19 cellular contexts compared by ENCODE assay signal in the genomic region with DNA sequence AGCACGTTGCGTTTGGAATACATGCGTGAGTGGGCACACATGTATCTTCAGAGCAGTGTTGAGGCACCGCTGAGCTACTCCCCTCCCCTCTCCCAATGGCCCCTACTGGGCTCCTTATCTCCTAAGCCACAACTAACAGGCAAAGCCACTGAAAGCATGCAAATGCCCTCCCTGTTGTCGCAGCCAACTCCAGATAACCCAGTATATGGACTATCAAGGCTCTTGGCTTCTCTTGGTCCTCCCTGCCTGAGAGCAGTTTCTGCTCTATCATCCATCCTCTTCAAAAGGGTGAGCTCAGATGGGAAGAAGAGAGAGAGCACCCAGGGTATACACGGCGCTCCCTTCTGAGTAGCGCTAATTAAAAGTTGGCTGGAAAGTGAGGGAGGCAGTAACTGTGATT. TPM values are rescaled to one million over a fixed set of nuclear protein-coding genes. Genes with fewer than 3 reads are reported as not detected.
DNase-seq lines count a peak whose midpoint lies in the region; ATAC-seq, FAIRE-seq and TF ChIP-seq lines count a peak whose summit lies in the region.
"Had no signal": no experiment of that assay in that cellular context is flagged by ENCODE, and none has a peak within 500 bp of the region (broad histone marks: within the 10 kb centered on the region; RNA-seq: fewer than 3 reads in every experiment).

No MANE protein-coding gene starts in this region.

- dilution Hi-C loops in mammary epithelial cell (cut with HindIII; ENCODE audit: low sequenced_read_pairs) = no loop called here

- CTCF ChIA-PET in K562 (lab: Yijun Ruan, JAX; ENCODE audit: low intra/inter-chr PET ratio) (no interaction called here), mammary epithelial cell (lab: Charles Lee; ENCODE audit: low non-redundant PET) (no interaction called here)

- FAIRE-seq in K562 (lab: Jason Lieb, UNC) = peak; percentile 84
- FAIRE-seq: GM12878, GM18507, H54 had no signal

- H3K27me3 ChIP-seq in BLaER1 (no peaks in the 10 kb centered on the region), K562 (ENCODE audit: control insufficient read depth in 2 of 2, insufficient read depth in 2 of 2, low read length in 2 of 2) (peaks cover 56 to 87% of the 10 kb centered on the region in 2 experiments), osteoblast (ENCODE audit: insufficient read depth, low read length) (no peaks in the 10 kb centered on the region), mammary epithelial cell (ENCODE audit: insufficient read depth, low read length) (no peaks in the 10 kb centered on the region)

- TF ChIP-seq RAD21 in K562 (CRISPR knock-in tag; conservative IDR thresholded peaks at IDR 0.05 in 1 of 2, IDR thresholded peaks at IDR 0.05 in 1 of 2) = no peak

- H2AFZ ChIP-seq in K562 (ENCODE audit: low read depth, low read length) (no peak overlapping the region), osteoblast (ENCODE audit: low read length) (no peak overlapping the region), mammary epithelial cell (ENCODE audit: low read depth, low read length) (no peak overlapping the region)
- H2AFZ ChIP-seq: GM23248 had no signal

- H3K4me1 ChIP-seq in BLaER1 = peaks cover 43% of the 10 kb centered on the region
- H3K4me1 ChIP-seq in K562 (replicated peaks in 1 of 2; ENCODE audit: control insufficient read depth in 2 of 2, insufficient read depth in 2 of 2, low read length in 2 of 2) = peaks cover 4 to 13% of the 10 kb centered on the region in 2 experiments; a peak in 3 of 5 replicates
- no peaks in the 10 kb centered on the region for H3K4me1 ChIP-seq in osteoblast (ENCODE audit: insufficient read depth, low read length)
- H3K4me1 ChIP-seq in mammary epithelial cell (ENCODE audit: insufficient read depth, low read length) = peaks cover 4% of the 10 kb centered on the region

- H3K4me2 ChIP-seq in BLaER1 = peak overlapping the region; percentile 30
- peak overlapping the region; percentile 51; the same call in 1 of the 2 replicates for H3K4me2 ChIP-seq in K562 (ENCODE audit: insufficient read depth, low read length)
- H3K4me2 ChIP-seq in osteoblast (ENCODE audit: insufficient read depth, low read length) = no peak overlapping the region
- no peak overlapping the region for H3K4me2 ChIP-seq in mammary epithelial cell (ENCODE audit: insufficient read depth, low read depth, low read length)

- H3K27ac ChIP-seq in BLaER1 (no peak overlapping the region), K562 (ENCODE audit: extremely low read depth, low read depth, low read length) (no peak overlapping the region), osteoblast (ENCODE audit: low read depth, low read length) (no peak overlapping the region), caudate nucleus (ENCODE audit: low read depth, low read length) (no peak overlapping the region), mammary epithelial cell (ENCODE audit: insufficient read depth, low read depth, low read length) (no peak overlapping the region)
- H3K27ac ChIP-seq: 22Rv1, GM23248 had no signal

- no peak overlapping the region for H3K9ac ChIP-seq in BLaER1
- H3K9ac ChIP-seq in K562 (ENCODE audit: insufficient read depth in 1 of 2, low read depth in 2 of 2, low read length in 2 of 2) = no peak overlapping the region
- H3K9ac ChIP-seq in mammary epithelial cell (ENCODE audit: insufficient read depth, low read length) = no peak overlapping the region
- H3K9ac ChIP-seq: GM23248 had no signal

- no TSS peak for BruUV-seq in K562 (replicated peaks; lab: Mats Ljungman, UMichigan)
- BruUV-seq in mammary epithelial cell (replicated peaks; lab: Mats Ljungman, UMichigan) = no TSS peak

- no peak for TF ChIP-seq CTCF in K562 (IDR thresholded peaks at IDR 0.05 in 2 of 3, conservative IDR thresholded peaks at IDR 0.05 in 1 of 3; ENCODE audit: insufficient read depth in 2 of 3, low read depth in 1 of 3, low read length in 3 of 3)
- no peak for TF ChIP-seq CTCF in osteoblast (IDR thresholded peaks at IDR 0.05; ENCODE audit: extremely low read depth, low read depth, low read length)
- TF ChIP-seq CTCF in mammary epithelial cell (conservative IDR thresholded peaks at IDR 0.05 in 1 of 2, IDR thresholded peaks at IDR 0.05 in 1 of 2; ENCODE audit: extremely low read depth in 1 of 2, insufficient read depth in 1 of 2, low read depth in 1 of 2, low read length in 2 of 2) = no peak

- no peak overlapping the region for H3K4me3 ChIP-seq in BLaER1
- no peak overlapping the region for H3K4me3 ChIP-seq in K562
- H3K4me3 ChIP-seq in osteoblast (ENCODE audit: insufficient read depth, low read length) = no peak overlapping the region
- no peak overlapping the region for H3K4me3 ChIP-seq in mammary epithelial cell (replicated peaks in 1 of 3; ENCODE audit: insufficient read depth in 1 of 3, low read depth in 2 of 3, low read length in 3 of 3)
- H3K4me3 ChIP-seq: GM12878, GM23248 had no signal

- DNase-seq in OCI-M1 (lab: John Stamatoyannopoulos, UW) = peak; percentile 98
- peak; percentile 43 to 81 (median 66) for DNase-seq in K562 (ENCODE audit: extremely low read depth in 1 of 4, low spot score in 3 of 4)
- DNase-seq in osteoblast (ENCODE audit: insufficient read length, low spot score, missing footprints) = peak; percentile 18
- no peak for DNase-seq in caudate nucleus (lab: John Stamatoyannopoulos, UW)
- no peak for DNase-seq in GF-D8 (lab: John Stamatoyannopoulos, UW)
- DNase-seq in mammary epithelial cell = no peak
- no peak for DNase-seq in head of caudate nucleus
- DNase-seq: CD8-positive, alpha-beta memory T cell; DMS53; GM23248 had no signal

- intact Hi-C loops in K562 (cut with micrococcal nuclease) = no loop called here
- intact Hi-C loops in mammary epithelial cell (cut with micrococcal nuclease) = no loop called here
- intact Hi-C loops in head of caudate nucleus (cut with DNase I) = no loop called here

- H3K79me2 ChIP-seq in K562 (ENCODE audit: control insufficient read depth, insufficient read depth, low read length) = no peaks in the 10 kb centered on the region
- no peaks in the 10 kb centered on the region for H3K79me2 ChIP-seq in osteoblast (ENCODE audit: insufficient read depth, low read length)
- H3K79me2 ChIP-seq in mammary epithelial cell (ENCODE audit: insufficient read depth, low read length) = no peaks in the 10 kb centered on the region

- H4K20me1 ChIP-seq in BLaER1 (no peaks in the 10 kb centered on the region), K562 (replicated peaks; ENCODE audit: control insufficient read depth, insufficient read depth, low read length) (peaks cover 18% of the 10 kb centered on the region), osteoblast (ENCODE audit: insufficient read depth, low read length) (no peaks in the 10 kb centered on the region), mammary epithelial cell (ENCODE audit: insufficient read depth, low read length) (no peaks in the 10 kb centered on the region)

- no peaks in the 10 kb centered on the region for H3K9me3 ChIP-seq in BLaER1
- no peaks in the 10 kb centered on the region for H3K9me3 ChIP-seq in K562 (replicated peaks; ENCODE audit: control insufficient read depth, insufficient read depth, low read depth, low read length)
- H3K9me3 ChIP-seq in osteoblast (ENCODE audit: low read depth, low read length) = no peaks in the 10 kb centered on the region
- H3K9me3 ChIP-seq in mammary epithelial cell (replicated peaks; ENCODE audit: insufficient read depth, low read length) = no peaks in the 10 kb centered on the region

- peak; percentile 76 for ATAC-seq in K562
- ATAC-seq: GM12878, HCT116 had no signal

- peak; percentile 57; the same call in 1 of the 2 replicates for TF ChIP-seq EP300 in K562 (IDR thresholded peaks at IDR 0.05; ENCODE audit: low read length)

- in situ Hi-C loops in K562 (cut with MboI) (loop anchor here (10.0 kb wide), 1 partner anchor 540 kb away; no protein-coding TSS in a partner anchor), mammary epithelial cell (cut with MboI; ENCODE audit: low sequenced_read_pairs in 2 of 2) (loop anchor here (10.0 to 25.0 kb wide), 2 partner anchors 153 to 270 kb away; no protein-coding TSS in a partner anchor)

- 0% methylated on average over 8 of the region's 8 CpGs for WGBS in K562 (ENCODE audit: insufficient coverage, low coverage, missing lambda C conversion rate)
- 83% methylated on average over 8 of the region's 8 CpGs for WGBS in mammary epithelial cell (ENCODE audit: low coverage, missing lambda C conversion rate)

- no peak for TF ChIP-seq POLR2A in K562 (conservative IDR thresholded peaks at IDR 0.05)

- H3K9me1 ChIP-seq in K562 (ENCODE audit: control insufficient read depth, insufficient read depth, low read length) = no peaks in the 10 kb centered on the region

- H3K36me3 ChIP-seq in BLaER1 (no peaks in the 10 kb centered on the region), K562 (ENCODE audit: control insufficient read depth, insufficient read depth, low read length) (no peaks in the 10 kb centered on the region), osteoblast (ENCODE audit: insufficient read depth, low read length) (peaks cover 16% of the 10 kb centered on the region), mammary epithelial cell (ENCODE audit: insufficient read depth, low read length) (no peaks in the 10 kb centered on the region)

- POLR2A ChIA-PET in K562 (lab: Yijun Ruan, JAX) = interaction anchor here (0.6 to 2.1 kb wide), 6 partner anchors 10 to 694 kb away, joined by 3 to 8 read pairs (median 4); no protein-coding TSS in a partner anchor

TF ChIP-seq in K562, 482 proteins besides CTCF, POLR2A, EP300 and RAD21 (continues in another document):
- TF ChIP-seq ZNF217 (CRISPR knock-in tag; IDR thresholded peaks at IDR 0.05) = no peak

RNA-seq across cellular contexts. Expression of a gene that starts 58.5 kb away (rescaled TPM):
- not detected in 2 replicates for total RNA-seq in K562 (2011; cell fraction: chromatin; rRNA removed; ENCODE audit: low replicate concordance)
- not detected in 2 replicates for total RNA-seq in K562 (2011; cell fraction: nucleolus; rRNA removed)
- not detected in 2 replicates for total RNA-seq in K562 (2011; cell fraction: nucleoplasm; rRNA removed)
- total RNA-seq in K562 (2014; rRNA removed) (not detected in 2 replicates), K562 (2014; rRNA removed; fragmentation: Illumina TruSeq; extraction: Trizol) (not detected in 2 replicates), K562 (2015; rRNA removed; fragmentation: Illumina TruSeq; extraction: Trizol) (not detected in 2 replicates), K562 (2021) (not detected in 2 replicates), osteoblast (under 0.01 TPM in 1 of 2 replicates, not detected in the other), mammary epithelial cell (under 1 TPM in 1 of 2 donors, not detected in 1; 0.35 TPM)
- polyA plus RNA-seq in K562 (2011; rRNA removed) (not detected in 2 replicates), K562 (2014; fragmentation: Illumina TruSeq; extraction: Trizol) (not detected in 2 replicates), K562 (2014; fragmentation: Nextera tagmentation; extraction: Ambion mirVana) (not detected), K562 (2014; rRNA removed) (not detected in 2 replicates), mammary epithelial cell (not detected)
- not detected in 2 replicates for polyA plus RNA-seq in K562 (2011; cell fraction: cytosol; rRNA removed)
- polyA plus RNA-seq in K562 (2011; cell fraction: nucleus; rRNA removed) = not detected in 2 replicates
- polyA plus RNA-seq in K562 (2012) = 0.06 and 0.17 TPM in 2 replicates
- not detected in 2 replicates for polyA minus RNA-seq in K562 (2011; rRNA and poly(A)+ RNA removed)
- not detected in 2 replicates for polyA minus RNA-seq in K562 (2011; cell fraction: cytosol; rRNA and poly(A)+ RNA removed)
- polyA minus RNA-seq in K562 (2011; cell fraction: nucleus; rRNA and poly(A)+ RNA removed) = not detected in 2 replicates
- not detected for polyA minus RNA-seq in mammary epithelial cell
- total RNA-seq: A673; CD8-positive, alpha-beta memory T cell; GM12878; GM23248; HT1080 had no signal
- polyA plus RNA-seq: BJ; CD8-positive, alpha-beta memory T cell; GM23248 had no signal

Comparison
In these comparisons a context has a peak if more than half of its experiments do, and no peak if none do; other contexts are left out.
1. H3K4me2 ChIP-seq: peak in BLaER1 (single experiment) and K562 (single experiment); none in osteoblast (single experiment) and mammary epithelial cell (single experiment).
2. DNase-seq: peak in OCI-M1 (single experiment), K562 (4 of 4) and osteoblast (single experiment); none in caudate nucleus (0 of 61), GF-D8 (single experiment), mammary epithelial cell (single experiment) and head of caudate nucleus (0 of 42).